Comparison of ENCODE assay signal across 34 cellular contexts in genomic region chr3:84536916-84537315, GRCh38.
"Had no signal": no experiment of that assay in that cellular context is flagged by ENCODE, and none has a peak within 500 bp of the region (broad histone marks: within the 10 kb centered on the region; RNA-seq: fewer than 3 reads in every experiment).

No MANE protein-coding gene starts in this region.

- H3K4me3 ChIP-seq: MG63 had no signal

- H3K27me3 ChIP-seq: MG63 had no signal

- H3K27ac ChIP-seq: KMS-11 had no signal

- H3K36me3 ChIP-seq: MG63 had no signal

- H3K9me3 ChIP-seq: MG63 had no signal

- DNase-seq: Karpas-422, Kasumi-1, MG63, MM.1S, MV-4-11, NCI-H1048, NCI-H1092, NCI-H1105, NCI-H1105 treated with DMSO at 0.1 percent for 48 hours, NCI-H1417 treated with DMSO at 0.1 percent for 48 hours, NCI-H1436, NCI-H1436 treated with DMSO at 0.1 percent for 48 hours, NCI-H146, NCI-H1694, NCI-H1694 treated with DMSO at 0.1 percent for 48 hours, NCI-H187, NCI-H187 treated with DMSO at 0.1 percent for 48 hours, NCI-H1930, NCI-H2029, NCI-H2029 treated with DMSO at 0.1 percent for 48 hours, NCI-H2081, NCI-H2081 treated with DMSO at 0.1 percent for 48 hours, NCI-H2107, NCI-H2171, NCI-H2171 treated with DMSO at 0.1 percent for 48 hours, NCI-H2227 treated with DMSO at 0.1 percent for 48 hours, NCI-H226, NCI-H345, NCI-H446, NCI-H446 treated with DMSO at 0.1 percent for 48 hours, NCI-H510A, NCI-H510A treated with DMSO at 0.1 percent for 48 hours, NCI-H524 had no signal

- H3K4me2 ChIP-seq: KMS-11 had no signal

- H3K9ac ChIP-seq: KMS-11 had no signal
